In the genomic region with DNA sequence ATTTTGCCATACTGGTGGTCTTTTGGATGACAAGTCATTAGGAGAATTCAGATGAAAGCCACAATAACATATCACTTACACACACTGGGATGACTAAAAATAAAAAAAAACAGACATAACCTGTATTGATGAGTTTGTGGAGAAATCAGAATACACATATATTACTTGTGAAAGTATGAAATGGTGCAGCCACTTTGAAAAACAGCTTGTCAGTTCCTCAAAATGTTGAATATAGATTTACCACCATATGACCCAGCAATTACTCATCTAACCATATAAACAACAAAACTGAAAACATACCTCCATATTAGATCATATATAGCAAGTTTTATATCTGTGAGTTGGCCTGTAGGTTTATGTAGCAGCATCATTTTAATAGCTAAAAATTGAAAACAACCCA, we compare ENCODE assay signal across 14 cellular contexts.
"Had no signal": no experiment of that assay in that cellular context is flagged by ENCODE, and none has a peak within 500 bp of the region (broad histone marks: within the 10 kb centered on the region; RNA-seq: fewer than 3 reads in every experiment).

No MANE protein-coding gene starts in this region.

- ATAC-seq: heart left ventricle; stimulated activated naive B cell treated with anti-CD40 and anti-IgM and Interleukin-4, amounts not matched to agents 10 μg/mL and 1 μg/mL and 100 μg/mL, for 72 hours had no signal

- H3K27me3 ChIP-seq: heart left ventricle, thyroid gland had no signal

- H3K4me1 ChIP-seq: heart left ventricle, thyroid gland had no signal

- H3K9me3 ChIP-seq: thyroid gland had no signal

- H3K27ac ChIP-seq: heart left ventricle, thyroid gland had no signal

- DNase-seq: activated CD4-positive, alpha-beta T cell treated with anti-CD3 and anti-CD28 coated beads for 1 hour; activated CD4-positive, alpha-beta T cell treated with anti-CD3 and anti-CD28 coated beads, Interleukin-2, amount 50 U/mL, for 4 hours; activated naive CD4-positive, alpha-beta T cell; activated naive CD8-positive, alpha-beta T cell treated with anti-CD3 and anti-CD28 coated beads, Interleukin-2, amount 10 ng/mL, durations not matched to agents 7 days and 5 days; activated T-cell treated with anti-CD3 and anti-CD28 coated beads for 4 hours; cortex of kidney; effector memory CD4-positive, alpha-beta T cell; heart left ventricle; retina; stimulated activated CD4-positive, alpha-beta T cell treated with anti-CD3 and anti-CD28 coated beads, Interleukin-4, amount 100 ng/mL, for 1 hour; stimulated activated naive B cell treated with anti-CD40 and anti-IgM and Interleukin-4, amounts not matched to agents 10 μg/mL and 1 μg/mL and 100 μg/mL, for 72 hours; T-helper 9 cell; thyroid gland had no signal

- H3K4me3 ChIP-seq: heart left ventricle, lung, thyroid gland had no signal
